1 cellular context compared by ENCODE assay signal in the genomic region with DNA sequence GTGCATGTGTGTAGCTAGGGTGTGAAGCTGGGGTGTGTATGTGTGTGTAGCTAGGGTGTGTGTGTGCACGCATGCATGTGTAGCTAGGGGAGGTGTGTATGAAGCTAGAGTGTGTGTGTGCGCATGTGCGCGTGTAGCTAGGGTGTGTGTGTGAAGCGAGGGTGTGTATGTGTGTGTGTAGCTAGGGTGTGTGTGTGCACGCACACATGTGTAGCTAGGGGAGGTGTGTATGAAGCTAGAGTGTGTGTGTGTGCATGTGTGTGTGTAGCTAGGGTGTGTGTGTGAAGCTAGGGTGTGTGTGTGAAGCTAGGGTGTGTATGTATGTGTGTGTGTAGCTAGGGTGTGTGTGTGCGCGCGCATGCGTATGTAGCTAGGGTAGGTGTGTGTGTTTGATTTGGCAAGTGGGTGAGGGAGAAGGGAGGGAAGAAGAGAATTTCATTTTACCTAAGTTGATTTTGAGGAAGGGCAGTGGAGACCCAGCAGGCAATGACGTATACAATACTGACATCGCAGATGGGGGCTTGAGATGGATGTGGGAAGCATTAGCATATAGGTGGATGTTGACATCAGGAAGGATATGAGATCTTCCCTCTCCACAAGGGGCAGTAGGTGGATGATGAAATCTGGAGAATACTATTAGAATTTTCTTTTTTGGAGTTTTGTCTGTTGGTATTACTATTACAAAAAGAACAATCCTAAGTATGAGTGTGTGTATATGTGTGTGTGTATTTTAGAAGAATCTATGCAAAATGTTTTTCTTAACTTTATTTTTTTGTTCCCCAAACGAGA.
TF ChIP-seq lines count a peak whose summit lies in the region.

No MANE protein-coding gene starts in this region.

TF ChIP-seq in SK-N-SH treated with all-trans-retinoic acid at 6 μM for 48 hours, 23 proteins besides CTCF, POLR2A, EP300 and RAD21 (continued from another document):
- TF ChIP-seq, protein P1, sequence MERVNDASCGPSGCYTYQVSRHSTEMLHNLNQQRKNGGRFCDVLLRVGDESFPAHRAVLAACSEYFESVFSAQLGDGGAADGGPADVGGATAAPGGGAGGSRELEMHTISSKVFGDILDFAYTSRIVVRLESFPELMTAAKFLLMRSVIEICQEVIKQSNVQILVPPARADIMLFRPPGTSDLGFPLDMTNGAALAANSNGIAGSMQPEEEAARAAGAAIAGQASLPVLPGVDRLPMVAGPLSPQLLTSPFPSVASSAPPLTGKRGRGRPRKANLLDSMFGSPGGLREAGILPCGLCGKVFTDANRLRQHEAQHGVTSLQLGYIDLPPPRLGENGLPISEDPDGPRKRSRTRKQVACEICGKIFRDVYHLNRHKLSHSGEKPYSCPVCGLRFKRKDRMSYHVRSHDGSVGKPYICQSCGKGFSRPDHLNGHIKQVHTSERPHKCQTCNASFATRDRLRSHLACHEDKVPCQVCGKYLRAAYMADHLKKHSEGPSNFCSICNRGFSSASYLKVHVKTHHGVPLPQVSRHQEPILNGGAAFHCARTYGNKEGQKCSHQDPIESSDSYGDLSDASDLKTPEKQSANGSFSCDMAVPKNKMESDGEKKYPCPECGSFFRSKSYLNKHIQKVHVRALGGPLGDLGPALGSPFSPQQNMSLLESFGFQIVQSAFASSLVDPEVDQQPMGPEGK (CRISPR knock-in tag; IDR thresholded peaks at IDR 0.05; ENCODE audit: borderline replicate concordance) = no peak
- TF ChIP-seq ZFP3 (CRISPR knock-in tag; IDR thresholded peaks at IDR 0.05) (no peak), ZNF70 (CRISPR knock-in tag; IDR thresholded peaks at IDR 0.05) (no peak), ISL1 (CRISPR knock-in tag; IDR thresholded peaks at IDR 0.05) (no peak), BACH2 (CRISPR knock-in tag; IDR thresholded peaks at IDR 0.05; ENCODE audit: borderline replicate concordance) (no peak), ARNTL (CRISPR knock-in tag; IDR thresholded peaks at IDR 0.05; ENCODE audit: borderline replicate concordance, low read depth) (no peak), CSDC2 (CRISPR knock-in tag; IDR thresholded peaks at IDR 0.05) (no peak), ZFP30 (CRISPR knock-in tag; IDR thresholded peaks at IDR 0.05) (no peak), SNAI2 (CRISPR knock-in tag; IDR thresholded peaks at IDR 0.05) (no peak)
- TF ChIP-seq, protein P2, sequence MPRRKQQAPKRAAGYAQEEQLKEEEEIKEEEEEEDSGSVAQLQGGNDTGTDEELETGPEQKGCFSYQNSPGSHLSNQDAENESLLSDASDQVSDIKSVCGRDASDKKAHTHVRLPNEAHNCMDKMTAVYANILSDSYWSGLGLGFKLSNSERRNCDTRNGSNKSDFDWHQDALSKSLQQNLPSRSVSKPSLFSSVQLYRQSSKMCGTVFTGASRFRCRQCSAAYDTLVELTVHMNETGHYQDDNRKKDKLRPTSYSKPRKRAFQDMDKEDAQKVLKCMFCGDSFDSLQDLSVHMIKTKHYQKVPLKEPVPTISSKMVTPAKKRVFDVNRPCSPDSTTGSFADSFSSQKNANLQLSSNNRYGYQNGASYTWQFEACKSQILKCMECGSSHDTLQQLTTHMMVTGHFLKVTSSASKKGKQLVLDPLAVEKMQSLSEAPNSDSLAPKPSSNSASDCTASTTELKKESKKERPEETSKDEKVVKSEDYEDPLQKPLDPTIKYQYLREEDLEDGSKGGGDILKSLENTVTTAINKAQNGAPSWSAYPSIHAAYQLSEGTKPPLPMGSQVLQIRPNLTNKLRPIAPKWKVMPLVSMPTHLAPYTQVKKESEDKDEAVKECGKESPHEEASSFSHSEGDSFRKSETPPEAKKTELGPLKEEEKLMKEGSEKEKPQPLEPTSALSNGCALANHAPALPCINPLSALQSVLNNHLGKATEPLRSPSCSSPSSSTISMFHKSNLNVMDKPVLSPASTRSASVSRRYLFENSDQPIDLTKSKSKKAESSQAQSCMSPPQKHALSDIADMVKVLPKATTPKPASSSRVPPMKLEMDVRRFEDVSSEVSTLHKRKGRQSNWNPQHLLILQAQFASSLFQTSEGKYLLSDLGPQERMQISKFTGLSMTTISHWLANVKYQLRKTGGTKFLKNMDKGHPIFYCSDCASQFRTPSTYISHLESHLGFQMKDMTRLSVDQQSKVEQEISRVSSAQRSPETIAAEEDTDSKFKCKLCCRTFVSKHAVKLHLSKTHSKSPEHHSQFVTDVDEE (CRISPR knock-in tag; IDR thresholded peaks at IDR 0.05) = no peak
- TF ChIP-seq, protein P3, sequence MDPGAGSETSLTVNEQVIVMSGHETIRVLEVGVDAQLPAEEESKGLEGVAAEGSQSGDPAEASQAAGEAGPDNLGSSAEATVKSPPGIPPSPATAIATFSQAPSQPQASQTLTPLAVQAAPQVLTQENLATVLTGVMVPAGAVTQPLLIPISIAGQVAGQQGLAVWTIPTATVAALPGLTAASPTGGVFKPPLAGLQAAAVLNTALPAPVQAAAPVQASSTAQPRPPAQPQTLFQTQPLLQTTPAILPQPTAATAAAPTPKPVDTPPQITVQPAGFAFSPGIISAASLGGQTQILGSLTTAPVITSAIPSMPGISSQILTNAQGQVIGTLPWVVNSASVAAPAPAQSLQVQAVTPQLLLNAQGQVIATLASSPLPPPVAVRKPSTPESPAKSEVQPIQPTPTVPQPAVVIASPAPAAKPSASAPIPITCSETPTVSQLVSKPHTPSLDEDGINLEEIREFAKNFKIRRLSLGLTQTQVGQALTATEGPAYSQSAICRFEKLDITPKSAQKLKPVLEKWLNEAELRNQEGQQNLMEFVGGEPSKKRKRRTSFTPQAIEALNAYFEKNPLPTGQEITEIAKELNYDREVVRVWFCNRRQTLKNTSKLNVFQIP (CRISPR knock-in tag; IDR thresholded peaks at IDR 0.05; ENCODE audit: borderline replicate concordance, low read depth) = no peak
- TF ChIP-seq, protein P4, sequence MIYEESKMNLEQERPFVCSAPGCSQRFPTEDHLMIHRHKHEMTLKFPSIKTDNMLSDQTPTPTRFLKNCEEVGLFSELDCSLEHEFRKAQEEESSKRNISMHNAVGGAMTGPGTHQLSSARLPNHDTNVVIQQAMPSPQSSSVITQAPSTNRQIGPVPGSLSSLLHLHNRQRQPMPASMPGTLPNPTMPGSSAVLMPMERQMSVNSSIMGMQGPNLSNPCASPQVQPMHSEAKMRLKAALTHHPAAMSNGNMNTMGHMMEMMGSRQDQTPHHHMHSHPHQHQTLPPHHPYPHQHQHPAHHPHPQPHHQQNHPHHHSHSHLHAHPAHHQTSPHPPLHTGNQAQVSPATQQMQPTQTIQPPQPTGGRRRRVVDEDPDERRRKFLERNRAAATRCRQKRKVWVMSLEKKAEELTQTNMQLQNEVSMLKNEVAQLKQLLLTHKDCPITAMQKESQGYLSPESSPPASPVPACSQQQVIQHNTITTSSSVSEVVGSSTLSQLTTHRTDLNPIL (CRISPR knock-in tag; IDR thresholded peaks at IDR 0.05; ENCODE audit: low read depth) = no peak
